In genomic region chr16:46620265-46621005, GRCh38 we compare ENCODE assay signal across 8 cellular contexts. TPM values are rescaled to one million over a fixed set of nuclear protein-coding genes. Genes with fewer than 3 reads are reported as not detected.
DNase-seq lines count a peak whose midpoint lies in the region; ATAC-seq, FAIRE-seq and TF ChIP-seq lines count a peak whose summit lies in the region.

No MANE protein-coding gene starts in this region.

- no peaks in the 10 kb centered on the region for H3K36me3 Mint-ChIP-seq in CD4-positive, CD25-positive, alpha-beta regulatory T cell
- no peaks in the 10 kb centered on the region for H3K36me3 Mint-ChIP-seq in naive B cell

- ATAC-seq in CD4-positive, CD25-positive, alpha-beta regulatory T cell (ENCODE audit: low read depth in 2 of 2): no peak
- ATAC-seq in GM21528 (IDR thresholded peaks at IDR 0.05; ENCODE audit: low FRiP score, unreplicated experiment): peak; percentile 40
- ATAC-seq in naive B cell (ENCODE audit: low read depth in 2 of 2): peak; percentile 17 to 19

- TF ChIP-seq CTCF in bronchial epithelial cell (IDR thresholded peaks at IDR 0.05; ENCODE audit: insufficient read depth, low read length, severe bottlenecking) (no peak), kidney (IDR thresholded peaks at IDR 0.05; ENCODE audit: borderline replicate concordance, extremely low read depth, insufficient read depth) (no peak)

- H3K27ac Mint-ChIP-seq in CD4-positive, CD25-positive, alpha-beta regulatory T cell: peak overlapping the region in 2 of 3 donors; percentile 53 to 88
- H3K27ac Mint-ChIP-seq in naive B cell: peak overlapping the region; percentile 30 to 88 (median 76)

- no peaks in the 10 kb centered on the region for H3K36me3 ChIP-seq in CD4-positive, CD25-positive, alpha-beta regulatory T cell (ENCODE audit: control insufficient read depth, insufficient read depth, low read length)
- H3K36me3 ChIP-seq in bronchial epithelial cell (ENCODE audit: control insufficient read depth, insufficient read depth, low read length): no peaks in the 10 kb centered on the region
- H3K36me3 ChIP-seq in kidney (ENCODE audit: control insufficient read depth in 1 of 2, insufficient read depth in 2 of 2, low read length in 2 of 2): no peaks in the 10 kb centered on the region

- peaks cover 0 to 54% (median 19%) of the 10 kb centered on the region in 4 donors for H3K4me1 Mint-ChIP-seq in CD4-positive, CD25-positive, alpha-beta regulatory T cell
- peaks cover 18 to 24% (median 21%) of the 10 kb centered on the region in 3 donors for H3K4me1 Mint-ChIP-seq in naive B cell

- H3K4me3 Mint-ChIP-seq in CD4-positive, CD25-positive, alpha-beta regulatory T cell: peak overlapping the region; percentile 92 to 97 (median 94)
- H3K4me3 Mint-ChIP-seq in naive B cell: peak overlapping the region; percentile 89 to 96 (median 90)

- H3K9ac ChIP-seq in kidney (ENCODE audit: low read length in 2 of 2): no peak overlapping the region

- FAIRE-seq in bronchial epithelial cell (lab: Jason Lieb, UNC): no peak
- FAIRE-seq in kidney (lab: Jason Lieb, UNC): no peak

- H3K9me3 Mint-ChIP-seq in CD4-positive, CD25-positive, alpha-beta regulatory T cell: no peaks in the 10 kb centered on the region
- H3K9me3 Mint-ChIP-seq in naive B cell: no peaks in the 10 kb centered on the region

- no peaks in the 10 kb centered on the region for H3K27me3 Mint-ChIP-seq in CD4-positive, CD25-positive, alpha-beta regulatory T cell
- H3K27me3 Mint-ChIP-seq in naive B cell: no peaks in the 10 kb centered on the region

- peak overlapping the region; percentile 87 for H3K4me3 ChIP-seq in CD4-positive, CD25-positive, alpha-beta regulatory T cell (ENCODE audit: low read depth, low read length)
- H3K4me3 ChIP-seq in bronchial epithelial cell (ENCODE audit: low read depth, low read length) (peak overlapping the region; percentile 60), kidney (ENCODE audit: low read length in 2 of 2) (peak overlapping the region in 1 of 2 donors; percentile 48)

- no peaks in the 10 kb centered on the region for H3K9me3 ChIP-seq in CD4-positive, CD25-positive, alpha-beta regulatory T cell (ENCODE audit: control insufficient read depth in 2 of 2, low read length in 2 of 2)
- H3K9me3 ChIP-seq in kidney (ENCODE audit: control insufficient read depth in 1 of 2, low read length in 2 of 2): no peaks in the 10 kb centered on the region

- no peaks in the 10 kb centered on the region for H3K27me3 ChIP-seq in CD4-positive, CD25-positive, alpha-beta regulatory T cell (ENCODE audit: control insufficient read depth, insufficient read depth, low read length)
- H3K27me3 ChIP-seq in bronchial epithelial cell (ENCODE audit: control insufficient read depth, insufficient read depth, low read length): no peaks in the 10 kb centered on the region

- intact Hi-C loops in posterior vena cava (cut with DNase I): no loop called here
- intact Hi-C loops in kidney (cut with DNase I): no loop called here

- H3K27ac ChIP-seq in CD4-positive, CD25-positive, alpha-beta regulatory T cell (ENCODE audit: insufficient read depth, low read length, poor library complexity, severe bottlenecking): no peak overlapping the region
- no peak overlapping the region for H3K27ac ChIP-seq in kidney (ENCODE audit: low read depth in 2 of 2, low read length in 2 of 2)

- H3K4me1 ChIP-seq in CD4-positive, CD25-positive, alpha-beta regulatory T cell (ENCODE audit: control insufficient read depth, insufficient read depth, low read length, poor library complexity, severe bottlenecking): peaks cover 19% of the 10 kb centered on the region
- H3K4me1 ChIP-seq in kidney (ENCODE audit: control insufficient read depth in 1 of 2, insufficient read depth in 1 of 2, low read depth in 1 of 2, low read length in 2 of 2): peaks cover 0 to 4% of the 10 kb centered on the region in 2 donors

- peak in 1 of 3 donors; percentile 21 for DNase-seq in CD4-positive, CD25-positive, alpha-beta regulatory T cell
- DNase-seq in NOMO-1 (lab: John Stamatoyannopoulos, UW; ENCODE audit: unreplicated experiment in 2 of 2) (peak; percentile 56 to 58), bronchial epithelial cell (ENCODE audit: low read depth) (no peak), naive B cell (peak; percentile 3), posterior vena cava (ENCODE audit: low spot score) (no peak), kidney (no peak), middle frontal gyrus (ENCODE audit: extremely low spot score, low spot score) (no peak)

RNA-seq across cellular contexts. Expression of gene SHCBP1, which starts 0.7 kb away (rescaled TPM):
- 6.9 TPM for total RNA-seq in CD4-positive, CD25-positive, alpha-beta regulatory T cell
- 1 to 10 TPM in 3 of 4 donors, under 1 TPM in 1; 0.91 to 2.2 (median 1.2) TPM for polyA plus RNA-seq in CD4-positive, CD25-positive, alpha-beta regulatory T cell
- total RNA-seq in bronchial epithelial cell (0.90 and 1.3 TPM in 2 replicates), posterior vena cava (1 to 10 TPM in 1 of 2 donors, under 1 TPM in 1; 0.76 to 2.5 TPM), kidney (1.6 TPM)
- polyA plus RNA-seq in naive B cell (ENCODE audit: low read depth in 6 of 6) (1 to 10 TPM in 1 of 6 donors, under 1 TPM in 4, not detected in 1; 0.19 to 1.1 (median 0.53) TPM), kidney (ENCODE audit: insufficient read depth, low read depth, low replicate concordance) (2.6 TPM)

Comparison
In these comparisons a context has a peak if more than half of its experiments do, and no peak if none do; other contexts are left out.
1. ATAC-seq: peak in GM21528 (single experiment) and naive B cell (2 of 2); none in CD4-positive, CD25-positive, alpha-beta regulatory T cell (0 of 2).
2. DNase-seq: peak in NOMO-1 (2 of 2) and naive B cell (single experiment); none in bronchial epithelial cell (single experiment), posterior vena cava (single experiment), kidney (single experiment) and middle frontal gyrus (single experiment).